In the genomic region with DNA sequence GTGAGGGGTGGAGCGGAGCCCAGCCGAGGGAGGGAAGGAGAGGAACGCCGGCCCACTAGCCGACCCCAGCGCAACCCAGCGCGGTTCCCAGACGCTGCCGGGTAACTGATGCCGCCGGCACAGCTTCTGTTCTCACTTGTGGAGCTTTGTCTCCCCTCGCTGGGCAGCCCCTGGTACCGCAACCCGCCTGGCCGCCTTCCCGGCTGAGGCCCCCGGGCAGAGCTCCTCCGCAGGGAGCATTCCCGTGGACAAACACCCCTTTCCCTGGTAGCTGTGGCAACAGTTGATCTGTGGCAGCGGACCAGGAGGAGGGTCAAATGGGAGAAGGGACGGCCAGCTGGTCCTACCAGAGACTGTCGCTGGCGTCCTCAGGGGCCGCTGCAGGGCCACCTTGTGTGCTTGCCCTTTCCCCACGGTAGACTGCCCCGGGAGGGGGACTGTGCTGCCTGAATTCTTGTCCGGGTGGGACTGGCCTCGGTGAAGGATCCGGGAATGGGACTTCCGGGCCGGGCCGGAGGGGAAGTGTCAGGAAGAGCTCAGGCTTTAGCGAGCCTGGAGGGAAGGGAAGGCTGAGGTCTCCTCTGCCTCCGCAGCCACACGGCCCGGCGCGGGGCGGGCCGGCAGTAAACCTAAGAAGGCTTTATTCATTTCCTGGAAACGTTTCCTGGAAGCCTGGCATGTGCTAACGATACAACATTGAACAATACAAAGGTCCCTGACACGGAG, we compare ENCODE assay signal across 8 cellular contexts.
DNase-seq lines count a peak whose midpoint lies in the region; ATAC-seq and TF ChIP-seq lines count a peak whose summit lies in the region.

No MANE protein-coding gene starts in this region.

- H3K27ac ChIP-seq in ectodermal cell (ENCODE audit: insufficient read depth, low read depth, low read length, poor library complexity, severe bottlenecking) (no peak overlapping the region), lower lobe of right lung (peak overlapping the region; percentile 5), tibial artery (no peak overlapping the region)

- no peaks in the 10 kb centered on the region for H3K36me3 Mint-ChIP-seq in activated T-cell treated with anti-CD3 and anti-CD28 coated beads, Interleukin-2, amount 50 U/mL, for 24 hours (ENCODE audit: low read depth)

- no peak overlapping the region for H3K27ac Mint-ChIP-seq in activated T-cell treated with anti-CD3 and anti-CD28 coated beads, Interleukin-2, amount 50 U/mL, for 24 hours

- H3K36me3 ChIP-seq in ectodermal cell (ENCODE audit: control insufficient read depth, insufficient read depth, low read length) (no peaks in the 10 kb centered on the region), lower lobe of right lung (no peaks in the 10 kb centered on the region), tibial artery (no peaks in the 10 kb centered on the region)

- DNase-seq in activated T-cell treated with anti-CD3 and anti-CD28 coated beads, Interleukin-2, amount 50 U/mL, for 24 hours, result peak; percentile 32
- DNase-seq in activated T-cell treated with anti-CD3 and anti-CD28 coated beads for 4 hours, result no peak
- DNase-seq in NCI-H82 treated with DMSO at 0.1 percent for 48 hours (lab: John Stamatoyannopoulos, UW; ENCODE audit: unreplicated experiment), result peak; percentile 50
- DNase-seq in lower lobe of right lung, result peak; percentile 69
- DNase-seq in tibial artery, result peak in 1 of 2 donors; percentile 43

- H3K4me1 ChIP-seq in ectodermal cell (ENCODE audit: control insufficient read depth, insufficient read depth, low read length) (no peaks in the 10 kb centered on the region), lower lobe of right lung (peaks cover 9% of the 10 kb centered on the region), tibial artery (peaks cover 0 to 13% (median 4%) of the 10 kb centered on the region in 4 donors)

- no peaks in the 10 kb centered on the region for H3K9me3 Mint-ChIP-seq in activated T-cell treated with anti-CD3 and anti-CD28 coated beads, Interleukin-2, amount 50 U/mL, for 24 hours

- intact Hi-C loops in lower lobe of right lung (cut with DNase I) (no loop called here), tibial artery (cut with DNase I; ENCODE audit: low total_unique reads) (no loop called here)

- no peaks in the 10 kb centered on the region for H3K9me3 ChIP-seq in ectodermal cell (ENCODE audit: control insufficient read depth, low read length)
- no peaks in the 10 kb centered on the region for H3K9me3 ChIP-seq in lower lobe of right lung
- no peaks in the 10 kb centered on the region for H3K9me3 ChIP-seq in tibial artery

- no peak overlapping the region for H3K4me3 Mint-ChIP-seq in activated T-cell treated with anti-CD3 and anti-CD28 coated beads, Interleukin-2, amount 50 U/mL, for 24 hours

- H3K4me3 ChIP-seq in ectodermal cell (ENCODE audit: insufficient read depth, low read depth, low read length), result peak overlapping the region; percentile 48
- H3K4me3 ChIP-seq in lower lobe of right lung, result peak overlapping the region; percentile 61
- H3K4me3 ChIP-seq in tibial artery, result peak overlapping the region; percentile 48 to 58

- H3K27me3 Mint-ChIP-seq in activated T-cell treated with anti-CD3 and anti-CD28 coated beads, Interleukin-2, amount 50 U/mL, for 24 hours, result peaks cover 49% of the 10 kb centered on the region

- ATAC-seq in lower lobe of right lung, result peak; percentile 88 to 92
- no peak for ATAC-seq in GM18519 (IDR thresholded peaks at IDR 0.05; ENCODE audit: low FRiP score, unreplicated experiment)
- no peak for ATAC-seq in HG02938 (IDR thresholded peaks at IDR 0.05; ENCODE audit: unreplicated experiment)

- TF ChIP-seq CTCF in lower lobe of right lung (IDR thresholded peaks at IDR 0.05) (peak; percentile 55), tibial artery (IDR thresholded peaks at IDR 0.05) (peak in 1 of 2 experiments; percentile 35)

- no peaks in the 10 kb centered on the region for H3K4me1 Mint-ChIP-seq in activated T-cell treated with anti-CD3 and anti-CD28 coated beads, Interleukin-2, amount 50 U/mL, for 24 hours (ENCODE audit: low read depth)

- 6 to 8% methylated on average over 44 of the region's 44 CpGs for WGBS in ectodermal cell, 2 experiments

- H3K27me3 ChIP-seq in ectodermal cell (ENCODE audit: control insufficient read depth, insufficient read depth, low read length, poor library complexity, severe bottlenecking) (no peaks in the 10 kb centered on the region), lower lobe of right lung (ENCODE audit: low read depth) (peaks cover 20% of the 10 kb centered on the region), tibial artery (peaks cover 0 to 14% of the 10 kb centered on the region in 2 donors)

Comparison
In these comparisons a context has a peak if more than half of its experiments do, and no peak if none do; other contexts are left out.
1. ATAC-seq: peak in lower lobe of right lung (2 of 2); none in GM18519 (single experiment) and HG02938 (single experiment).
2. Peak in every context shown above with its lines, with median percentiles within 50 percentile points of each other: H3K4me3 ChIP-seq.